Comparison of ENCODE assay signal across 17 cellular contexts in genomic region chr16:67027046-67027445, GRCh38. TPM values are rescaled to one million over a fixed set of nuclear protein-coding genes. Genes with fewer than 3 reads are reported as not detected.
DNase-seq lines count a peak whose midpoint lies in the region; ATAC-seq and TF ChIP-seq lines count a peak whose summit lies in the region.
"Had no signal": no experiment of that assay in that cellular context is flagged by ENCODE, and none has a peak within 500 bp of the region (broad histone marks: within the 10 kb centered on the region; RNA-seq: fewer than 3 reads in every experiment).

No MANE protein-coding gene starts in this region.

- no peaks in the 10 kb centered on the region for H3K27me3 Mint-ChIP-seq in activated CD4-positive, alpha-beta memory T cell treated with anti-CD3 and anti-CD28 coated beads, Interleukin-2, amount 10 ng/mL, durations not matched to agents 7 days and 5 days
- H3K27me3 Mint-ChIP-seq in endodermal cell (ENCODE audit: insufficient read depth): no peaks in the 10 kb centered on the region
- no peaks in the 10 kb centered on the region for H3K27me3 Mint-ChIP-seq in stimulated activated naive B cell treated with anti-CD40 and anti-IgM and Interleukin-4, amounts not matched to agents 10 μg/mL and 1 μg/mL and 100 μg/mL, for 72 hours
- H3K27me3 Mint-ChIP-seq: stimulated activated memory B cell treated with anti-CD40 and anti-IgM and Interleukin-4, amounts not matched to agents 10 μg/mL and 1 μg/mL and 100 μg/mL, for 72 hours had no signal

- WGBS in endodermal cell (ENCODE audit: insufficient coverage in 1 of 2, insufficient read length in 1 of 2), 2 experiments: 96 to 100% methylated on average over 5 to 6 of the region's 6 CpGs

- no peak overlapping the region for H3K4me3 ChIP-seq in endodermal cell (ENCODE audit: low read length)
- H3K4me3 ChIP-seq: left lung had no signal

- POLR2A ChIA-PET in activated CD4-positive, alpha-beta memory T cell treated with anti-CD3 and anti-CD28 coated beads, Interleukin-2, amount 10 ng/mL, durations not matched to agents 7 days and 5 days (lab: Charles Lee): interaction anchor here (1.0 to 7.1 kb wide), 4 partner anchors 9 to 132 kb away, joined by 3 to 106 read pairs (median 56); partner anchors contain the start of genes FBXL8 and TRADD

- no peaks in the 10 kb centered on the region for H3K9me3 ChIP-seq in endodermal cell (ENCODE audit: control insufficient read depth, low read length)
- H3K9me3 ChIP-seq: left lung had no signal

- ATAC-seq in stimulated activated naive B cell treated with anti-CD40 and anti-IgM and Interleukin-4, amounts not matched to agents 10 μg/mL and 1 μg/mL and 100 μg/mL, for 72 hours (replicated peaks): no peak
- ATAC-seq in HG02981 (IDR thresholded peaks at IDR 0.05; ENCODE audit: unreplicated experiment): no peak
- ATAC-seq: foreskin keratinocyte; left lung; PC-3; SK-N-SH treated with all-trans-retinoic acid at 6 μM for 48 hours; stimulated activated memory B cell treated with anti-CD40 and anti-IgM and Interleukin-4, amounts not matched to agents 10 μg/mL and 1 μg/mL and 100 μg/mL, for 72 hours had no signal

- TF ChIP-seq CTCF in endodermal cell (conservative IDR thresholded peaks at IDR 0.05): no peak

- no peak overlapping the region for H3K9ac ChIP-seq in endodermal cell (ENCODE audit: extremely low read depth, low read length, poor library complexity, severe bottlenecking)

- peaks cover 15% of the 10 kb centered on the region for H3K36me3 ChIP-seq in endodermal cell (ENCODE audit: control insufficient read depth, insufficient read depth, low read length)

- H3K27me3 ChIP-seq in endodermal cell (ENCODE audit: control insufficient read depth, insufficient read depth, low read length, poor library complexity, severe bottlenecking): no peaks in the 10 kb centered on the region
- H3K27me3 ChIP-seq: foreskin keratinocyte, left lung had no signal

- CTCF ChIA-PET in activated CD4-positive, alpha-beta memory T cell treated with anti-CD3 and anti-CD28 coated beads, Interleukin-2, amount 10 ng/mL, durations not matched to agents 7 days and 5 days (lab: Charles Lee): interaction anchor here (0.8 to 5.7 kb wide), 6 partner anchors 9 to 158 kb away, joined by 3 to 88 read pairs (median 10); no protein-coding TSS in a partner anchor

- no peaks in the 10 kb centered on the region for H3K9me3 Mint-ChIP-seq in activated CD4-positive, alpha-beta memory T cell treated with anti-CD3 and anti-CD28 coated beads, Interleukin-2, amount 10 ng/mL, durations not matched to agents 7 days and 5 days
- no peaks in the 10 kb centered on the region for H3K9me3 Mint-ChIP-seq in endodermal cell
- no peaks in the 10 kb centered on the region for H3K9me3 Mint-ChIP-seq in stimulated activated naive B cell treated with anti-CD40 and anti-IgM and Interleukin-4, amounts not matched to agents 10 μg/mL and 1 μg/mL and 100 μg/mL, for 72 hours
- H3K9me3 Mint-ChIP-seq: stimulated activated memory B cell treated with anti-CD40 and anti-IgM and Interleukin-4, amounts not matched to agents 10 μg/mL and 1 μg/mL and 100 μg/mL, for 72 hours had no signal

- H3K36me3 Mint-ChIP-seq in activated CD4-positive, alpha-beta memory T cell treated with anti-CD3 and anti-CD28 coated beads, Interleukin-2, amount 10 ng/mL, durations not matched to agents 7 days and 5 days (ENCODE audit: low read depth): peaks cover 23% of the 10 kb centered on the region
- H3K36me3 Mint-ChIP-seq in endodermal cell (ENCODE audit: low read depth): peaks cover 13% of the 10 kb centered on the region
- peaks cover 0 to 4% of the 10 kb centered on the region in 2 donors for H3K36me3 Mint-ChIP-seq in stimulated activated naive B cell treated with anti-CD40 and anti-IgM and Interleukin-4, amounts not matched to agents 10 μg/mL and 1 μg/mL and 100 μg/mL, for 72 hours
- H3K36me3 Mint-ChIP-seq: stimulated activated memory B cell treated with anti-CD40 and anti-IgM and Interleukin-4, amounts not matched to agents 10 μg/mL and 1 μg/mL and 100 μg/mL, for 72 hours had no signal

- peak overlapping the region; percentile 14 for H3K27ac Mint-ChIP-seq in activated CD4-positive, alpha-beta memory T cell treated with anti-CD3 and anti-CD28 coated beads, Interleukin-2, amount 10 ng/mL, durations not matched to agents 7 days and 5 days
- no peak overlapping the region for H3K27ac Mint-ChIP-seq in endodermal cell
- peak overlapping the region; percentile 42 for H3K27ac Mint-ChIP-seq in stimulated activated naive B cell treated with anti-CD40 and anti-IgM and Interleukin-4, amounts not matched to agents 10 μg/mL and 1 μg/mL and 100 μg/mL, for 72 hours
- H3K27ac Mint-ChIP-seq: stimulated activated memory B cell treated with anti-CD40 and anti-IgM and Interleukin-4, amounts not matched to agents 10 μg/mL and 1 μg/mL and 100 μg/mL, for 72 hours had no signal

- peaks cover 13% of the 10 kb centered on the region for H3K4me1 ChIP-seq in endodermal cell (ENCODE audit: control insufficient read depth, insufficient read depth, low read length)

- H3K4me1 Mint-ChIP-seq in activated CD4-positive, alpha-beta memory T cell treated with anti-CD3 and anti-CD28 coated beads, Interleukin-2, amount 10 ng/mL, durations not matched to agents 7 days and 5 days: peaks cover 54% of the 10 kb centered on the region
- peaks cover 30% of the 10 kb centered on the region for H3K4me1 Mint-ChIP-seq in endodermal cell
- H3K4me1 Mint-ChIP-seq in stimulated activated naive B cell treated with anti-CD40 and anti-IgM and Interleukin-4, amounts not matched to agents 10 μg/mL and 1 μg/mL and 100 μg/mL, for 72 hours: peaks cover 10 to 23% of the 10 kb centered on the region in 2 donors

- peak overlapping the region; percentile 33 for H3K4me3 Mint-ChIP-seq in activated CD4-positive, alpha-beta memory T cell treated with anti-CD3 and anti-CD28 coated beads, Interleukin-2, amount 10 ng/mL, durations not matched to agents 7 days and 5 days
- H3K4me3 Mint-ChIP-seq in endodermal cell: peak overlapping the region; percentile 31
- H3K4me3 Mint-ChIP-seq in stimulated activated naive B cell treated with anti-CD40 and anti-IgM and Interleukin-4, amounts not matched to agents 10 μg/mL and 1 μg/mL and 100 μg/mL, for 72 hours: no peak overlapping the region
- H3K4me3 Mint-ChIP-seq: stimulated activated memory B cell treated with anti-CD40 and anti-IgM and Interleukin-4, amounts not matched to agents 10 μg/mL and 1 μg/mL and 100 μg/mL, for 72 hours had no signal

- DNase-seq in activated CD8-positive, alpha-beta memory T cell treated with anti-CD3 and anti-CD28 coated beads for 24 hours: peak; percentile 43
- DNase-seq in activated CD8-positive, alpha-beta memory T cell treated with anti-CD3 and anti-CD28 coated beads, Interleukin-2, amount 50 U/mL, for 4 hours: no peak
- peak; percentile 13 for DNase-seq in activated CD4-positive, alpha-beta memory T cell treated with anti-CD3 and anti-CD28 coated beads, Interleukin-2, amount 10 ng/mL, durations not matched to agents 7 days and 5 days
- DNase-seq in endodermal cell: no peak
- DNase-seq in stimulated activated naive B cell treated with anti-CD40 and anti-IgM and Interleukin-4, amounts not matched to agents 10 μg/mL and 1 μg/mL and 100 μg/mL, for 72 hours: no peak
- DNase-seq in nucleus accumbens (lab: John Stamatoyannopoulos, UW): no peak
- no peak for DNase-seq in HUDEP-2 (lab: John Stamatoyannopoulos, UW; ENCODE audit: unreplicated experiment in 76 of 76)
- DNase-seq: ACHN, activated T-cell treated with anti-CD3 and anti-CD28 coated beads for 4 hours, foreskin keratinocyte, left lung, NCI-H1105, NCI-H748 treated with DMSO at 0.1 percent for 48 hours, PC-3 had no signal

- no peak overlapping the region for H3K27ac ChIP-seq in endodermal cell (ENCODE audit: low read depth, low read length)
- H3K27ac ChIP-seq: foreskin keratinocyte, left lung had no signal

RNA-seq across cellular contexts. Expression of gene CBFB, which starts 1.9 kb away (rescaled TPM):
- 100 to 1,000 TPM; 236 to 238 TPM for total RNA-seq in activated CD4-positive, alpha-beta memory T cell treated with anti-CD3 and anti-CD28 coated beads, Interleukin-2, amount 10 ng/mL, durations not matched to agents 7 days and 5 days
- total RNA-seq in endodermal cell: 10 to 100 TPM; 93.9 to 95.2 TPM
- polyA plus RNA-seq in endodermal cell (2013, experiment 1 of 2): 59.8 TPM
- polyA plus RNA-seq in endodermal cell (2013, experiment 2 of 2): 69.1 TPM

RNA-seq across cellular contexts. Expression of gene CES4A, which starts 38.7 kb away (rescaled TPM):
- total RNA-seq in activated CD4-positive, alpha-beta memory T cell treated with anti-CD3 and anti-CD28 coated beads, Interleukin-2, amount 10 ng/mL, durations not matched to agents 7 days and 5 days: 10 to 100 TPM; 37.8 to 39.3 TPM
- 1 to 10 TPM; 3.0 to 3.8 TPM for total RNA-seq in endodermal cell
- polyA plus RNA-seq in endodermal cell (2013, experiment 1 of 2): 1.5 TPM
- 1.9 TPM for polyA plus RNA-seq in endodermal cell (2013, experiment 2 of 2)

Comparison
In these comparisons a context has a peak if more than half of its experiments do, and no peak if none do; other contexts are left out.
1. DNase-seq: peak in activated CD8-positive, alpha-beta memory T cell treated with anti-CD3 and anti-CD28 coated beads for 24 hours (single experiment) and activated CD4-positive, alpha-beta memory T cell treated with anti-CD3 and anti-CD28 coated beads, Interleukin-2, amount 10 ng/mL, durations not matched to agents 7 days and 5 days (single experiment); none in activated CD8-positive, alpha-beta memory T cell treated with anti-CD3 and anti-CD28 coated beads, Interleukin-2, amount 50 U/mL, for 4 hours (single experiment), endodermal cell (single experiment), stimulated activated naive B cell treated with anti-CD40 and anti-IgM and Interleukin-4, amounts not matched to agents 10 μg/mL and 1 μg/mL and 100 μg/mL, for 72 hours (single experiment), nucleus accumbens (0 of 56) and HUDEP-2 (0 of 76).
2. H3K4me3 Mint-ChIP-seq: peak in activated CD4-positive, alpha-beta memory T cell treated with anti-CD3 and anti-CD28 coated beads, Interleukin-2, amount 10 ng/mL, durations not matched to agents 7 days and 5 days (single experiment) and endodermal cell (single experiment); none in stimulated activated naive B cell treated with anti-CD40 and anti-IgM and Interleukin-4, amounts not matched to agents 10 μg/mL and 1 μg/mL and 100 μg/mL, for 72 hours (0 of 2).
3. RNA of gene CES4A, which starts 38.7 kb away (total RNA-seq): 37.8 to 39.3 TPM in activated CD4-positive, alpha-beta memory T cell treated with anti-CD3 and anti-CD28 coated beads, Interleukin-2, amount 10 ng/mL, durations not matched to agents 7 days and 5 days; 3.0 to 3.8 TPM in endodermal cell; every median in the first group is over 4 times any median in the second.